Comparison of ENCODE assay signal across 25 cellular contexts in the genomic region with DNA sequence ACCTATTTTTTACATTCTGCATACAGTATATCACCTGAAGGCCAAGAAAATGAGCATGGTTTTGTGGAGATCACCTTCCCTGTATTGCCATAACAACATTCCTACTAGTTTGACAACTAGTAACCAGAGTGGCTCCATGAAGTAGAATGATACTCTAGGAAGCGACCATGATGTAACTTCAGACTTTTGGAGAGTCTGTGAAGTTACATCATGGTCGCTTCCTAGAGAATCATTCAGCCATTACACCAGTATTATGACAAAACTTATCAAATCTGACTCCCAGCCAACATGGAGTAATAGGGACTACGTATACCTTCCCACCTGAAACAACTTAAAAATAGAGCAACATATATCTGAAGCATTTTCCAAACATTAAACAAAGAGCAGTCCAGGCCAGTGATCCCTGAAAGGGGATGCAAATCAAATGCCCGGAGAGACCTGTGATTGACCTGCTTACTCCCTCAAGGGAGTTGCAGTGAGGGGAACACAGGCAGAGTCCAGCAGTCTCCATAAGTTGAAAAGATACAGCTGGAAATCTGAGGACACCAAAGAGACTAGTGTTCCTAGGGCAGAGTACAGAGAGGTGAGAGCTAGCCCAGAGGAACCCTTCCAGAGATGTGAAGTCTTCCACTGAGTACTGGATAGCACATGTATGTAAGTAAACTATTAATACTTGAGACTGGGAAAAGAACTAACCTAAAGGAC. TPM values are rescaled to one million over a fixed set of nuclear protein-coding genes. Genes with fewer than 3 reads are reported as not detected.
"Had no signal": no experiment of that assay in that cellular context is flagged by ENCODE, and none has a peak within 500 bp of the region (broad histone marks: within the 10 kb centered on the region; RNA-seq: fewer than 3 reads in every experiment).

No MANE protein-coding gene starts in this region.

- H3K4me1 ChIP-seq: colonic mucosa, esophagus squamous epithelium, gastrocnemius medialis, tibial nerve had no signal

- H3K36me3 Mint-ChIP-seq: activated naive CD4-positive, alpha-beta T cell treated with anti-CD3 and anti-CD28 coated beads, Interleukin-2, amount 10 ng/mL, durations not matched to agents 7 days and 5 days had no signal

- H3K27me3 Mint-ChIP-seq: activated naive CD4-positive, alpha-beta T cell treated with anti-CD3 and anti-CD28 coated beads, Interleukin-2, amount 10 ng/mL, durations not matched to agents 7 days and 5 days; central memory CD8-positive, alpha-beta T cell; naive thymus-derived CD4-positive, alpha-beta T cell; progenitor cell of endocrine pancreas; stimulated activated naive CD8-positive, alpha-beta T cell treated with anti-CD3 and anti-CD28 coated beads, Interleukin-15, Interleukin-2, amounts not matched to agents 100 ng/mL and 50 ng/mL, for 24 hours had no signal

- H3K27ac ChIP-seq: brain microvascular endothelial cell, colonic mucosa, dorsolateral prefrontal cortex, esophagus squamous epithelium, tibial nerve, WERI-Rb-1 had no signal

- ATAC-seq: gastrocnemius medialis; left colon; naive thymus-derived CD4-positive, alpha-beta T cell had no signal

- DNase-seq: activated CD4-positive, alpha-beta T cell treated with anti-CD3 and anti-CD28 coated beads for 1 hour; activated CD4-positive, alpha-beta T cell treated with anti-CD3 and anti-CD28 coated beads, Interleukin-2, amount 50 U/mL, for 4 hours; activated CD8-positive, alpha-beta memory T cell treated with anti-CD3 and anti-CD28 coated beads for 24 hours; activated CD8-positive, alpha-beta memory T cell treated with anti-CD3 and anti-CD28 coated beads, Interleukin-2, amount 50 U/mL, for 4 hours; activated effector memory CD4-positive, alpha-beta T cell treated with Interleukin-2 at 50 U/mL for 16 hours; activated naive CD4-positive, alpha-beta T cell treated with anti-CD3 and anti-CD28 coated beads, Interleukin-2, amount 10 ng/mL, durations not matched to agents 7 days and 5 days; activated T-cell treated with anti-CD3 and anti-CD28 coated beads, Interleukin-2, amount 50 U/mL, for 4 hours; anterior cingulate cortex; brain microvascular endothelial cell; colonic mucosa; dorsolateral prefrontal cortex; esophagus squamous epithelium; gastrocnemius medialis; islet precursor cell; left colon; naive thymus-derived CD4-positive, alpha-beta T cell; retina; stimulated activated CD4-positive, alpha-beta T cell treated with anti-CD3 and anti-CD28 coated beads, Interleukin-12 subunit alpha, Interleukin-12 subunit beta, amount 100 ng/mL, for 4 hours; stimulated activated CD4-positive, alpha-beta T cell treated with anti-CD3 and anti-CD28 coated beads, Interleukin-4, amount 100 ng/mL, for 4 hours; WERI-Rb-1 had no signal

- H3K9me3 Mint-ChIP-seq: activated naive CD4-positive, alpha-beta T cell treated with anti-CD3 and anti-CD28 coated beads, Interleukin-2, amount 10 ng/mL, durations not matched to agents 7 days and 5 days; central memory CD8-positive, alpha-beta T cell had no signal

- H3K4me3 ChIP-seq: colonic mucosa, dorsolateral prefrontal cortex, esophagus squamous epithelium, gastrocnemius medialis, tibial nerve had no signal

- H3K4me1 Mint-ChIP-seq: activated naive CD4-positive, alpha-beta T cell treated with anti-CD3 and anti-CD28 coated beads, Interleukin-2, amount 10 ng/mL, durations not matched to agents 7 days and 5 days; central memory CD8-positive, alpha-beta T cell had no signal

- H3K27ac Mint-ChIP-seq: activated naive CD4-positive, alpha-beta T cell treated with anti-CD3 and anti-CD28 coated beads, Interleukin-2, amount 10 ng/mL, durations not matched to agents 7 days and 5 days; naive thymus-derived CD4-positive, alpha-beta T cell; progenitor cell of endocrine pancreas; stimulated activated naive CD8-positive, alpha-beta T cell treated with anti-CD3 and anti-CD28 coated beads, Interleukin-15, Interleukin-2, amounts not matched to agents 100 ng/mL and 50 ng/mL, for 24 hours had no signal

- H3K9me3 ChIP-seq: colonic mucosa, esophagus squamous epithelium, gastrocnemius medialis had no signal

- H3K27me3 ChIP-seq: brain microvascular endothelial cell, colonic mucosa, dorsolateral prefrontal cortex, esophagus squamous epithelium, gastrocnemius medialis, tibial nerve had no signal

- H3K36me3 ChIP-seq: brain microvascular endothelial cell, colonic mucosa, esophagus squamous epithelium, gastrocnemius medialis, tibial nerve, WERI-Rb-1 had no signal

- H3K4me3 Mint-ChIP-seq: activated naive CD4-positive, alpha-beta T cell treated with anti-CD3 and anti-CD28 coated beads, Interleukin-2, amount 10 ng/mL, durations not matched to agents 7 days and 5 days; activated T-cell treated with anti-CD3 and anti-CD28 coated beads, Interleukin-2, amount 50 U/mL, for 4 hours; central memory CD8-positive, alpha-beta T cell; naive thymus-derived CD4-positive, alpha-beta T cell; stimulated activated naive CD8-positive, alpha-beta T cell treated with anti-CD3 and anti-CD28 coated beads, Interleukin-15, Interleukin-2, amounts not matched to agents 100 ng/mL and 50 ng/mL, for 24 hours had no signal

RNA-seq across cellular contexts. Expression of gene ECM2, which starts 7.8 kb away (rescaled TPM):
- total RNA-seq: activated T-cell treated with anti-CD3 and anti-CD28 coated beads, Interleukin-2, amount 50 U/mL, for 4 hours; lung microvascular endothelial cell; naive thymus-derived CD4-positive, alpha-beta T cell had no signal

RNA-seq across cellular contexts. Expression of gene ASPN, which starts 45.7 kb away (rescaled TPM):
- total RNA-seq: activated T-cell treated with anti-CD3 and anti-CD28 coated beads, Interleukin-2, amount 50 U/mL, for 4 hours; lung microvascular endothelial cell; naive thymus-derived CD4-positive, alpha-beta T cell; progenitor cell of endocrine pancreas had no signal
